1 cellular context compared by ENCODE assay signal in the genomic region with DNA sequence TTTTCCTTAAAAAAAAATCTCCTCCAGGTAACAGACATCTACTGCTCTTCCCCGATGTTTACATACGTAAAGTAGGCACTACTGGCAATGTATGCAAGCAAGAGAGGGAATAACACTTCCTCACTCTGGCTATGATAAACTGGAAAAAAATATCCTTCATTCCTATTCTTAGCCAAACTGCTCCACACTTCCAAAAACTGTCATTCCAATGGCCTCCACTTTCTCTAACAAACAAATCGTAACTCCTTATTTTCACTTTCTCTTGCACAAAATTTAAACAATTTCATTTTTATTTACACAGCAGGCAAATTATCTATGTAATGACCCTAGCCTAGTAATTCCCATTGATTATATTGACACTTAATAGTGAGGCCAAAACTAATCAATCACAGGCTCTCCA.
TF ChIP-seq lines count a peak whose summit lies in the region.

No MANE protein-coding gene starts in this region.

TF ChIP-seq in GM23338, 12 proteins besides CTCF, POLR2A, EP300 and RAD21:
- TF ChIP-seq ZNF331 (CRISPR knock-in tag; IDR thresholded peaks at IDR 0.05; ENCODE audit: low read depth) (no peak), EZH2 (IDR thresholded peaks at IDR 0.05; ENCODE audit: low read depth, unreplicated experiment) (no peak), ZNF114 (CRISPR knock-in tag; IDR thresholded peaks at IDR 0.05) (no peak)
- TF ChIP-seq, protein P1, sequence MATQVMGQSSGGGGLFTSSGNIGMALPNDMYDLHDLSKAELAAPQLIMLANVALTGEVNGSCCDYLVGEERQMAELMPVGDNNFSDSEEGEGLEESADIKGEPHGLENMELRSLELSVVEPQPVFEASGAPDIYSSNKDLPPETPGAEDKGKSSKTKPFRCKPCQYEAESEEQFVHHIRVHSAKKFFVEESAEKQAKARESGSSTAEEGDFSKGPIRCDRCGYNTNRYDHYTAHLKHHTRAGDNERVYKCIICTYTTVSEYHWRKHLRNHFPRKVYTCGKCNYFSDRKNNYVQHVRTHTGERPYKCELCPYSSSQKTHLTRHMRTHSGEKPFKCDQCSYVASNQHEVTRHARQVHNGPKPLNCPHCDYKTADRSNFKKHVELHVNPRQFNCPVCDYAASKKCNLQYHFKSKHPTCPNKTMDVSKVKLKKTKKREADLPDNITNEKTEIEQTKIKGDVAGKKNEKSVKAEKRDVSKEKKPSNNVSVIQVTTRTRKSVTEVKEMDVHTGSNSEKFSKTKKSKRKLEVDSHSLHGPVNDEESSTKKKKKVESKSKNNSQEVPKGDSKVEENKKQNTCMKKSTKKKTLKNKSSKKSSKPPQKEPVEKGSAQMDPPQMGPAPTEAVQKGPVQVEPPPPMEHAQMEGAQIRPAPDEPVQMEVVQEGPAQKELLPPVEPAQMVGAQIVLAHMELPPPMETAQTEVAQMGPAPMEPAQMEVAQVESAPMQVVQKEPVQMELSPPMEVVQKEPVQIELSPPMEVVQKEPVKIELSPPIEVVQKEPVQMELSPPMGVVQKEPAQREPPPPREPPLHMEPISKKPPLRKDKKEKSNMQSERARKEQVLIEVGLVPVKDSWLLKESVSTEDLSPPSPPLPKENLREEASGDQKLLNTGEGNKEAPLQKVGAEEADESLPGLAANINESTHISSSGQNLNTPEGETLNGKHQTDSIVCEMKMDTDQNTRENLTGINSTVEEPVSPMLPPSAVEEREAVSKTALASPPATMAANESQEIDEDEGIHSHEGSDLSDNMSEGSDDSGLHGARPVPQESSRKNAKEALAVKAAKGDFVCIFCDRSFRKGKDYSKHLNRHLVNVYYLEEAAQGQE (IDR thresholded peaks at IDR 0.05; ENCODE audit: unreplicated experiment), result no peak
- TF ChIP-seq, protein P2, sequence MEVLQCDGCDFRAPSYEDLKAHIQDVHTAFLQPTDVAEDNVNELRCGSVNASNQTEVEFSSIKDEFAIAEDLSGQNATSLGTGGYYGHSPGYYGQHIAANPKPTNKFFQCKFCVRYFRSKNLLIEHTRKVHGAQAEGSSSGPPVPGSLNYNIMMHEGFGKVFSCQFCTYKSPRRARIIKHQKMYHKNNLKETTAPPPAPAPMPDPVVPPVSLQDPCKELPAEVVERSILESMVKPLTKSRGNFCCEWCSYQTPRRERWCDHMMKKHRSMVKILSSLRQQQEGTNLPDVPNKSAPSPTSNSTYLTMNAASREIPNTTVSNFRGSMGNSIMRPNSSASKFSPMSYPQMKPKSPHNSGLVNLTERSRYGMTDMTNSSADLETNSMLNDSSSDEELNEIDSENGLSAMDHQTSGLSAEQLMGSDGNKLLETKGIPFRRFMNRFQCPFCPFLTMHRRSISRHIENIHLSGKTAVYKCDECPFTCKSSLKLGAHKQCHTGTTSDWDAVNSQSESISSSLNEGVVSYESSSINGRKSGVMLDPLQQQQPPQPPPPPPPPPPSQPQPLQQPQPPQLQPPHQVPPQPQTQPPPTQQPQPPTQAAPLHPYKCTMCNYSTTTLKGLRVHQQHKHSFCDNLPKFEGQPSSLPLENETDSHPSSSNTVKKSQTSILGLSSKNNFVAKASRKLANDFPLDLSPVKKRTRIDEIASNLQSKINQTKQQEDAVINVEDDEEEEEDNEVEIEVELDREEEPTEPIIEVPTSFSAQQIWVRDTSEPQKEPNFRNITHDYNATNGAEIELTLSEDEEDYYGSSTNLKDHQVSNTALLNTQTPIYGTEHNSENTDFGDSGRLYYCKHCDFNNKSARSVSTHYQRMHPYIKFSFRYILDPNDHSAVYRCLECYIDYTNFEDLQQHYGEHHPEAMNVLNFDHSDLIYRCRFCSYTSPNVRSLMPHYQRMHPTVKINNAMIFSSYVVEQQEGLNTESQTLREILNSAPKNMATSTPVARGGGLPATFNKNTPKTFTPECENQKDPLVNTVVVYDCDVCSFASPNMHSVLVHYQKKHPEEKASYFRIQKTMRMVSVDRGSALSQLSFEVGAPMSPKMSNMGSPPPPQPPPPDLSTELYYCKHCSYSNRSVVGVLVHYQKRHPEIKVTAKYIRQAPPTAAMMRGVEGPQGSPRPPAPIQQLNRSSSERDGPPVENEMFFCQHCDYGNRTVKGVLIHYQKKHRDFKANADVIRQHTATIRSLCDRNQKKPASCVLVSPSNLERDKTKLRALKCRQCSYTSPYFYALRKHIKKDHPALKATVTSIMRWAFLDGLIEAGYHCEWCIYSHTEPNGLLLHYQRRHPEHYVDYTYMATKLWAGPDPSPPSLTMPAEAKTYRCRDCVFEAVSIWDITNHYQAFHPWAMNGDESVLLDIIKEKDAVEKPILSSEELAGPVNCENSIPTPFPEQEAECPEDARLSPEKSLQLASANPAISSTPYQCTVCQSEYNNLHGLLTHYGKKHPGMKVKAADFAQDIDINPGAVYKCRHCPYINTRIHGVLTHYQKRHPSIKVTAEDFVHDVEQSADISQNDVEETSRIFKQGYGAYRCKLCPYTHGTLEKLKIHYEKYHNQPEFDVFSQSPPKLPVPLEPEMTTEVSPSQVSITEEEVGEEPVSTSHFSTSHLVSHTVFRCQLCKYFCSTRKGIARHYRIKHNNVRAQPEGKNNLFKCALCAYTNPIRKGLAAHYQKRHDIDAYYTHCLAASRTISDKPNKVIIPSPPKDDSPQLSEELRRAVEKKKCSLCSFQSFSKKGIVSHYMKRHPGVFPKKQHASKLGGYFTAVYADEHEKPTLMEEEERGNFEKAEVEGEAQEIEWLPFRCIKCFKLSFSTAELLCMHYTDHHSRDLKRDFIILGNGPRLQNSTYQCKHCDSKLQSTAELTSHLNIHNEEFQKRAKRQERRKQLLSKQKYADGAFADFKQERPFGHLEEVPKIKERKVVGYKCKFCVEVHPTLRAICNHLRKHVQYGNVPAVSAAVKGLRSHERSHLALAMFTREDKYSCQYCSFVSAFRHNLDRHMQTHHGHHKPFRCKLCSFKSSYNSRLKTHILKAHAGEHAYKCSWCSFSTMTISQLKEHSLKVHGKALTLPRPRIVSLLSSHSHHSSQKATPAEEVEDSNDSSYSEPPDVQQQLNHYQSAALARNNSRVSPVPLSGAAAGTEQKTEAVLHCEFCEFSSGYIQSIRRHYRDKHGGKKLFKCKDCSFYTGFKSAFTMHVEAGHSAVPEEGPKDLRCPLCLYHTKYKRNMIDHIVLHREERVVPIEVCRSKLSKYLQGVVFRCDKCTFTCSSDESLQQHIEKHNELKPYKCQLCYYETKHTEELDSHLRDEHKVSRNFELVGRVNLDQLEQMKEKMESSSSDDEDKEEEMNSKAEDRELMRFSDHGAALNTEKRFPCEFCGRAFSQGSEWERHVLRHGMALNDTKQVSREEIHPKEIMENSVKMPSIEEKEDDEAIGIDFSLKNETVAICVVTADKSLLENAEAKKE (CRISPR knock-in tag; IDR thresholded peaks at IDR 0.05), result no peak
- TF ChIP-seq, protein P3, sequence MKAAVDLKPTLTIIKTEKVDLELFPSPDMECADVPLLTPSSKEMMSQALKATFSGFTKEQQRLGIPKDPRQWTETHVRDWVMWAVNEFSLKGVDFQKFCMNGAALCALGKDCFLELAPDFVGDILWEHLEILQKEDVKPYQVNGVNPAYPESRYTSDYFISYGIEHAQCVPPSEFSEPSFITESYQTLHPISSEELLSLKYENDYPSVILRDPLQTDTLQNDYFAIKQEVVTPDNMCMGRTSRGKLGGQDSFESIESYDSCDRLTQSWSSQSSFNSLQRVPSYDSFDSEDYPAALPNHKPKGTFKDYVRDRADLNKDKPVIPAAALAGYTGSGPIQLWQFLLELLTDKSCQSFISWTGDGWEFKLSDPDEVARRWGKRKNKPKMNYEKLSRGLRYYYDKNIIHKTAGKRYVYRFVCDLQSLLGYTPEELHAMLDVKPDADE (IDR thresholded peaks at IDR 0.05), result no peak
